Comparison of ENCODE assay signal across 17 cellular contexts in genomic region chr16:782263-782662, GRCh38. TPM values are rescaled to one million over a fixed set of nuclear protein-coding genes. Genes with fewer than 3 reads are reported as not detected.
A peak's percentile ranks its signal among the peaks of the same experiment; 100 is the strongest.
DNase-seq lines count a peak whose midpoint lies in the region; ATAC-seq, FAIRE-seq and TF ChIP-seq lines count a peak whose summit lies in the region.
"Had no signal": no experiment of that assay in that cellular context is flagged by ENCODE, and none has a peak within 500 bp of the region (broad histone marks: within the 10 kb centered on the region; RNA-seq: fewer than 3 reads in every experiment).

No MANE protein-coding gene starts in this region.

- H3K27me3 ChIP-seq in HepG2 (ENCODE audit: control insufficient read depth in 1 of 2, insufficient read depth in 2 of 2, low read length in 2 of 2), result peaks cover 13 to 55% of the 10 kb centered on the region in 2 experiments
- no peaks in the 10 kb centered on the region for H3K27me3 ChIP-seq in right lobe of liver
- peaks cover 20% of the 10 kb centered on the region; the same call in 1 of the 2 replicates for H3K27me3 ChIP-seq in SJCRH30
- H3K27me3 ChIP-seq: BE2C had no signal

- no peaks in the 10 kb centered on the region for H3K79me2 ChIP-seq in HepG2 (ENCODE audit: insufficient read depth, low read length)

- TF ChIP-seq POLR2A in HepG2 (IDR thresholded peaks at IDR 0.05; ENCODE audit: insufficient read depth in 1 of 2, low read depth in 2 of 2, low read length in 2 of 2) (no peak), right lobe of liver (IDR thresholded peaks at IDR 0.05) (no peak)

- intact Hi-C loops in HepG2 (cut with micrococcal nuclease; ENCODE audit: unreplicated experiment) (no loop called here), right lobe of liver (cut with DNase I) (loop anchor here in 1 of 2 donors (5.0 kb wide), 1 partner anchor 75 kb away; the partner anchor contains the start of gene FBXL16)

- H3K9me3 ChIP-seq in HepG2 (ENCODE audit: low read length), result no peaks in the 10 kb centered on the region
- H3K9me3 ChIP-seq in right lobe of liver, result no peaks in the 10 kb centered on the region
- no peaks in the 10 kb centered on the region for H3K9me3 ChIP-seq in SJCRH30 (replicated peaks)
- H3K9me3 ChIP-seq: A549, BE2C, Caco-2 had no signal

- POLR2A ChIA-PET in HepG2 (lab: Yijun Ruan, JAX), result no interaction called here

- no peak for TF ChIP-seq RAD21 in HepG2 (CRISPR knock-in tag; IDR thresholded peaks at IDR 0.05)

- H3K9ac ChIP-seq in HepG2 (ENCODE audit: insufficient read depth, low read depth, low read length), result no peak overlapping the region

- no peak overlapping the region for H3K4me3 ChIP-seq in HepG2 (replicated peaks in 1 of 3; ENCODE audit: insufficient read depth in 1 of 3, low read depth in 2 of 3, low read length in 3 of 3)
- H3K4me3 ChIP-seq in right lobe of liver, result no peak overlapping the region
- H3K4me3 ChIP-seq in SJCRH30, result no peak overlapping the region
- H3K4me3 ChIP-seq: A549 had no signal

- TF ChIP-seq EP300 in HepG2 (IDR thresholded peaks at IDR 0.05; ENCODE audit: low read depth in 2 of 2, low read length in 2 of 2) (no peak), HepG2 (CRISPR knock-in tag; IDR thresholded peaks at IDR 0.05; ENCODE audit: borderline replicate concordance) (no peak)

- FAIRE-seq in HepG2 (lab: Jason Lieb, UNC), result no peak
- FAIRE-seq: A549, H1, HTR-8/SVneo had no signal

- no peak overlapping the region for H3K4me2 ChIP-seq in HepG2 (ENCODE audit: low read depth, low read length)
- H3K4me2 ChIP-seq: A549 had no signal

- in situ Hi-C loops in HepG2 (cut with HindIII; ENCODE audit: extremely low pct_ligation_motif_present, low pct_unique_long_range_greater_than_20kb), result no loop called here

- H3K27ac ChIP-seq in HepG2 (ENCODE audit: extremely low read length, insufficient read depth, low read length) (no peak overlapping the region), right lobe of liver (no peak overlapping the region), SJCRH30 (no peak overlapping the region)
- H3K27ac ChIP-seq: A549 had no signal

- no peak overlapping the region for H2AFZ ChIP-seq in HepG2 (ENCODE audit: low read length)

- H3K4me1 ChIP-seq in HepG2 (ENCODE audit: insufficient read depth, low read length), result peaks cover 4% of the 10 kb centered on the region; the same call in 1 of the 2 replicates
- peaks cover 0 to 3% (median 0%) of the 10 kb centered on the region in 4 donors for H3K4me1 ChIP-seq in right lobe of liver
- H3K4me1 ChIP-seq in SJCRH30, result peaks cover 16% of the 10 kb centered on the region

- WGBS in HepG2 (ENCODE audit: low lambda C conversion rate), result 0% methylated on average over 1 of the region's 6 CpGs
- no CpG with 5 or more reads among the region's 6 CpGs for WGBS in right lobe of liver (ENCODE audit: insufficient coverage, low coverage, low lambda C conversion rate, missing lambda C conversion rate)

- CTCF ChIA-PET in HepG2 (lab: Yijun Ruan, JAX; ENCODE audit: low intra/inter-chr PET ratio, low total read pairs), result no interaction called here

- no peak for TF ChIP-seq CTCF in HepG2 (CRISPR knock-in tag; IDR thresholded peaks at IDR 0.05)
- no peak for TF ChIP-seq CTCF in right lobe of liver (IDR thresholded peaks at IDR 0.05)

- no peaks in the 10 kb centered on the region for H4K20me1 ChIP-seq in HepG2 (ENCODE audit: insufficient read depth, low read length)

- DNase-seq in HepG2 (ENCODE audit: low spot score) (no peak), right lobe of liver (no peak), LHCN-M2 (ENCODE audit: low read depth) (peak; percentile 20), SJCRH30 (peak; percentile 77 to 84), activated T-cell treated with anti-CD3 and anti-CD28 coated beads for 4 hours (no peak), NCI-H1105 (lab: John Stamatoyannopoulos, UW) (no peak)
- no peak for DNase-seq in stimulated activated naive CD4-positive, alpha-beta T cell (lab: John Stamatoyannopoulos, UW)
- DNase-seq: Caco-2; CD8-positive, alpha-beta memory T cell; HCEC 1CT; HFFc6 had no signal

- H3K36me3 ChIP-seq in HepG2 (replicated peaks in 1 of 2; ENCODE audit: control insufficient read depth in 1 of 2, insufficient read depth in 2 of 2, low read length in 2 of 2) (0 out of 5 replicates have a peak, but pooled peaks cover 0 to 6% of the 10 kb centered on the region in 2 experiments), right lobe of liver (no peaks in the 10 kb centered on the region), SJCRH30 (no peaks in the 10 kb centered on the region; the same call in 1 of the 2 replicates)

- BruUV-seq in HepG2 (replicated peaks; lab: Mats Ljungman, UMichigan), result no TSS peak

- ATAC-seq in HepG2 (peak; percentile 7; the same call in 2 of the 3 replicates), right lobe of liver (no peak)

RNA-seq across cellular contexts. Expression of gene RPUSD1, which starts 5.9 kb away (rescaled TPM):
- 22.4 and 26.2 TPM in 2 replicates for total RNA-seq in HepG2 (2016; rRNA removed; fragmentation: Illumina TruSeq; extraction: Trizol)
- total RNA-seq in HepG2 (2016; cell fraction: cytosol; rRNA removed; fragmentation: Illumina TruSeq; extraction: Trizol; ENCODE audit: low read depth), result 18.7 and 21.8 TPM in 2 replicates
- total RNA-seq in HepG2 (2016; cell fraction: insoluble cytoplasmic fraction; rRNA removed; fragmentation: Illumina TruSeq; extraction: Trizol), result 20.2 and 24.6 TPM in 2 replicates
- 34.6 and 36.7 TPM in 2 replicates for total RNA-seq in HepG2 (2016; cell fraction: membrane; rRNA removed; fragmentation: Illumina TruSeq; extraction: Trizol)
- 13.4 and 16.9 TPM in 2 replicates for total RNA-seq in HepG2 (2016; cell fraction: nucleus; rRNA removed; fragmentation: Illumina TruSeq; extraction: Trizol)
- polyA plus RNA-seq in HepG2 (2011; rRNA removed), result 13.1 and 15.9 TPM in 2 replicates
- 11.8 and 20.0 TPM in 2 replicates for polyA plus RNA-seq in HepG2 (2011; cell fraction: cytosol; rRNA removed)
- polyA plus RNA-seq in HepG2 (2011; cell fraction: nucleus; rRNA removed), result 47.0 and 47.2 TPM in 2 replicates
- polyA plus RNA-seq in HepG2 (2012), result 6.9 and 11.4 TPM in 2 replicates
- 23.0 and 24.2 TPM in 2 replicates for polyA plus RNA-seq in HepG2 (2016; cell fraction: cytosol; fragmentation: Illumina TruSeq; extraction: Trizol; ENCODE audit: low read depth)
- polyA plus RNA-seq in HepG2 (2016; cell fraction: insoluble cytoplasmic fraction; fragmentation: Illumina TruSeq; extraction: Trizol; ENCODE audit: low read depth), result 22.5 and 24.4 TPM in 2 replicates
- 32.9 and 33.9 TPM in 2 replicates for polyA plus RNA-seq in HepG2 (2016; cell fraction: membrane; fragmentation: Illumina TruSeq; extraction: Trizol; ENCODE audit: low read depth)
- polyA plus RNA-seq in HepG2 (2016; cell fraction: nucleus; fragmentation: Illumina TruSeq; extraction: Trizol; ENCODE audit: insufficient read depth, low read depth), result 29.7 and 35.5 TPM in 2 replicates
- polyA minus RNA-seq in HepG2 (2011; rRNA and poly(A)+ RNA removed; ENCODE audit: low replicate concordance), result 20.0 and 21.5 TPM in 2 replicates
- 9.3 and 9.6 TPM in 2 replicates for polyA minus RNA-seq in HepG2 (2011; cell fraction: cytosol; rRNA and poly(A)+ RNA removed)
- polyA minus RNA-seq in HepG2 (2011; cell fraction: nucleus; rRNA and poly(A)+ RNA removed), result 8.9 and 13.2 TPM in 2 replicates
- 10 to 100 TPM in 2 of 6 experiments, 1 to 10 TPM in 4; 5.1 to 16.2 (median 6.6) TPM for total RNA-seq in right lobe of liver
- total RNA-seq in LHCN-M2 (2014; rRNA removed), result 46.0 and 56.6 TPM in 2 replicates
- 23.2 TPM for polyA plus RNA-seq in LHCN-M2 (2012)
- total RNA-seq in SJCRH30 (2014; rRNA removed; shearing (Covaris generic)), result 35.5 and 38.7 TPM in 2 replicates

RNA-seq across cellular contexts. Expression of gene CHTF18, which starts 6.2 kb away (rescaled TPM):
- total RNA-seq in HepG2 (2016; rRNA removed; fragmentation: Illumina TruSeq; extraction: Trizol) (8.8 and 22.9 TPM in 2 replicates), right lobe of liver (1 to 10 TPM; 2.9 to 7.8 (median 4.6) TPM), LHCN-M2 (2014; rRNA removed) (39.2 and 51.2 TPM in 2 replicates)
- total RNA-seq in HepG2 (2016; cell fraction: cytosol; rRNA removed; fragmentation: Illumina TruSeq; extraction: Trizol; ENCODE audit: low read depth), result 14.2 and 15.9 TPM in 2 replicates
- 7.3 and 24.5 TPM in 2 replicates for total RNA-seq in HepG2 (2016; cell fraction: insoluble cytoplasmic fraction; rRNA removed; fragmentation: Illumina TruSeq; extraction: Trizol)
- 5.5 and 6.8 TPM in 2 replicates for total RNA-seq in HepG2 (2016; cell fraction: membrane; rRNA removed; fragmentation: Illumina TruSeq; extraction: Trizol)
- 26.2 and 31.2 TPM in 2 replicates for total RNA-seq in HepG2 (2016; cell fraction: nucleus; rRNA removed; fragmentation: Illumina TruSeq; extraction: Trizol)
- polyA plus RNA-seq in HepG2 (2011; rRNA removed), result 7.3 and 8.6 TPM in 2 replicates
- polyA plus RNA-seq in HepG2 (2011; cell fraction: cytosol; rRNA removed), result 2.5 and 6.5 TPM in 2 replicates
- 145 and 298 TPM in 2 replicates for polyA plus RNA-seq in HepG2 (2011; cell fraction: nucleus; rRNA removed)
- polyA plus RNA-seq in HepG2 (2012), result 6.6 and 11.8 TPM in 2 replicates
- polyA plus RNA-seq in HepG2 (2016; cell fraction: cytosol; fragmentation: Illumina TruSeq; extraction: Trizol; ENCODE audit: low read depth), result 2.3 and 2.5 TPM in 2 replicates
- 6.8 and 7.7 TPM in 2 replicates for polyA plus RNA-seq in HepG2 (2016; cell fraction: insoluble cytoplasmic fraction; fragmentation: Illumina TruSeq; extraction: Trizol; ENCODE audit: low read depth)
- 3.5 and 4.5 TPM in 2 replicates for polyA plus RNA-seq in HepG2 (2016; cell fraction: membrane; fragmentation: Illumina TruSeq; extraction: Trizol; ENCODE audit: low read depth)
- polyA plus RNA-seq in HepG2 (2016; cell fraction: nucleus; fragmentation: Illumina TruSeq; extraction: Trizol; ENCODE audit: insufficient read depth, low read depth), result 103 and 115 TPM in 2 replicates
- 8.2 and 13.0 TPM in 2 replicates for polyA minus RNA-seq in HepG2 (2011; rRNA and poly(A)+ RNA removed; ENCODE audit: low replicate concordance)
- 2.4 and 3.9 TPM in 2 replicates for polyA minus RNA-seq in HepG2 (2011; cell fraction: cytosol; rRNA and poly(A)+ RNA removed)
- polyA minus RNA-seq in HepG2 (2011; cell fraction: nucleus; rRNA and poly(A)+ RNA removed), result 7.5 and 12.4 TPM in 2 replicates
- polyA plus RNA-seq in LHCN-M2 (2012), result 15.1 TPM
- total RNA-seq in SJCRH30 (2014; rRNA removed; shearing (Covaris generic)), result 34.5 and 46.0 TPM in 2 replicates

RNA-seq across cellular contexts. Expression of gene GNG13, which starts 18.3 kb away (rescaled TPM):
- total RNA-seq in HepG2 (2016; rRNA removed; fragmentation: Illumina TruSeq; extraction: Trizol), result not detected in 2 replicates
- total RNA-seq in HepG2 (2016; cell fraction: cytosol; rRNA removed; fragmentation: Illumina TruSeq; extraction: Trizol; ENCODE audit: low read depth), result not detected in 2 replicates
- not detected in 2 replicates for total RNA-seq in HepG2 (2016; cell fraction: insoluble cytoplasmic fraction; rRNA removed; fragmentation: Illumina TruSeq; extraction: Trizol)
- total RNA-seq in HepG2 (2016; cell fraction: membrane; rRNA removed; fragmentation: Illumina TruSeq; extraction: Trizol), result not detected in 2 replicates
- not detected in 2 replicates for total RNA-seq in HepG2 (2016; cell fraction: nucleus; rRNA removed; fragmentation: Illumina TruSeq; extraction: Trizol)
- polyA plus RNA-seq in HepG2 (2011; rRNA removed), result not detected in 2 replicates
- not detected in 2 replicates for polyA plus RNA-seq in HepG2 (2011; cell fraction: cytosol; rRNA removed)
- polyA plus RNA-seq in HepG2 (2011; cell fraction: nucleus; rRNA removed), result not detected in 2 replicates
- polyA plus RNA-seq in HepG2 (2012), result not detected in 2 replicates
- polyA plus RNA-seq in HepG2 (2016; cell fraction: cytosol; fragmentation: Illumina TruSeq; extraction: Trizol; ENCODE audit: low read depth), result not detected in 2 replicates
- not detected in 2 replicates for polyA plus RNA-seq in HepG2 (2016; cell fraction: insoluble cytoplasmic fraction; fragmentation: Illumina TruSeq; extraction: Trizol; ENCODE audit: low read depth)
- polyA plus RNA-seq in HepG2 (2016; cell fraction: membrane; fragmentation: Illumina TruSeq; extraction: Trizol; ENCODE audit: low read depth), result not detected in 2 replicates
- polyA plus RNA-seq in HepG2 (2016; cell fraction: nucleus; fragmentation: Illumina TruSeq; extraction: Trizol; ENCODE audit: insufficient read depth, low read depth), result not detected in 2 replicates
- not detected in 2 replicates for polyA minus RNA-seq in HepG2 (2011; rRNA and poly(A)+ RNA removed; ENCODE audit: low replicate concordance)
- not detected in 2 replicates for polyA minus RNA-seq in HepG2 (2011; cell fraction: cytosol; rRNA and poly(A)+ RNA removed)
- not detected in 2 replicates for polyA minus RNA-seq in HepG2 (2011; cell fraction: nucleus; rRNA and poly(A)+ RNA removed)
- not detected for total RNA-seq in right lobe of liver
- total RNA-seq in LHCN-M2 (2014; rRNA removed), result not detected in 2 replicates
- polyA plus RNA-seq in LHCN-M2 (2012), result 0.07 TPM
- total RNA-seq in SJCRH30 (2014; rRNA removed; shearing (Covaris generic)), result not detected in 2 replicates
- total RNA-seq: Caco-2; CD8-positive, alpha-beta memory T cell; Daoy; H1; HFFc6 had no signal
- polyA plus RNA-seq: AG04450; CD8-positive, alpha-beta memory T cell; H1 had no signal

RNA-seq across cellular contexts. Expression of gene MSLN, which starts 21.7 kb away (rescaled TPM):
- total RNA-seq in HepG2 (2016; rRNA removed; fragmentation: Illumina TruSeq; extraction: Trizol) (0.72 and 2.0 TPM in 2 replicates), right lobe of liver (under 1 TPM in 1 of 6 experiments, not detected in 5; 0.25 TPM), LHCN-M2 (2014; rRNA removed) (not detected in 2 replicates)
- total RNA-seq in HepG2 (2016; cell fraction: cytosol; rRNA removed; fragmentation: Illumina TruSeq; extraction: Trizol; ENCODE audit: low read depth), result 0.30 TPM in 1 of 2 replicates, not detected in the other
- total RNA-seq in HepG2 (2016; cell fraction: insoluble cytoplasmic fraction; rRNA removed; fragmentation: Illumina TruSeq; extraction: Trizol), result 1.2 and 2.1 TPM in 2 replicates
- 0.31 and 0.38 TPM in 2 replicates for total RNA-seq in HepG2 (2016; cell fraction: membrane; rRNA removed; fragmentation: Illumina TruSeq; extraction: Trizol)
- 1.1 and 2.5 TPM in 2 replicates for total RNA-seq in HepG2 (2016; cell fraction: nucleus; rRNA removed; fragmentation: Illumina TruSeq; extraction: Trizol)
- 2.3 and 3.0 TPM in 2 replicates for polyA plus RNA-seq in HepG2 (2011; rRNA removed)
- 1.1 and 1.5 TPM in 2 replicates for polyA plus RNA-seq in HepG2 (2011; cell fraction: cytosol; rRNA removed)
- polyA plus RNA-seq in HepG2 (2011; cell fraction: nucleus; rRNA removed), result 3.7 and 5.0 TPM in 2 replicates
- 3.0 and 3.9 TPM in 2 replicates for polyA plus RNA-seq in HepG2 (2012)
- polyA plus RNA-seq in HepG2 (2016; cell fraction: cytosol; fragmentation: Illumina TruSeq; extraction: Trizol; ENCODE audit: low read depth), result 0.34 and 0.49 TPM in 2 replicates
- polyA plus RNA-seq in HepG2 (2016; cell fraction: insoluble cytoplasmic fraction; fragmentation: Illumina TruSeq; extraction: Trizol; ENCODE audit: low read depth), result 0.61 and 0.67 TPM in 2 replicates
- 0.44 and 0.46 TPM in 2 replicates for polyA plus RNA-seq in HepG2 (2016; cell fraction: membrane; fragmentation: Illumina TruSeq; extraction: Trizol; ENCODE audit: low read depth)
- 3.3 and 3.5 TPM in 2 replicates for polyA plus RNA-seq in HepG2 (2016; cell fraction: nucleus; fragmentation: Illumina TruSeq; extraction: Trizol; ENCODE audit: insufficient read depth, low read depth)
- polyA minus RNA-seq in HepG2 (2011; rRNA and poly(A)+ RNA removed; ENCODE audit: low replicate concordance), result 1.2 and 15.6 TPM in 2 replicates
- polyA minus RNA-seq in HepG2 (2011; cell fraction: cytosol; rRNA and poly(A)+ RNA removed), result 0.79 and 1.8 TPM in 2 replicates
- 0.87 and 1.0 TPM in 2 replicates for polyA minus RNA-seq in HepG2 (2011; cell fraction: nucleus; rRNA and poly(A)+ RNA removed)
- 0.18 TPM for polyA plus RNA-seq in LHCN-M2 (2012)
- total RNA-seq in SJCRH30 (2014; rRNA removed; shearing (Covaris generic)), result not detected in 2 replicates
- total RNA-seq: CD8-positive, alpha-beta memory T cell; Daoy had no signal
- polyA plus RNA-seq: CD8-positive, alpha-beta memory T cell had no signal

RNA-seq across cellular contexts. Expression of gene CIAO3, which starts 41.5 kb away (rescaled TPM):
- total RNA-seq in HepG2 (2016; rRNA removed; fragmentation: Illumina TruSeq; extraction: Trizol) (16.9 and 21.7 TPM in 2 replicates), right lobe of liver (10 to 100 TPM; 11.9 to 26.1 (median 17.3) TPM), LHCN-M2 (2014; rRNA removed) (29.0 and 31.9 TPM in 2 replicates)
- 7.0 and 7.4 TPM in 2 replicates for total RNA-seq in HepG2 (2016; cell fraction: cytosol; rRNA removed; fragmentation: Illumina TruSeq; extraction: Trizol; ENCODE audit: low read depth)
- total RNA-seq in HepG2 (2016; cell fraction: insoluble cytoplasmic fraction; rRNA removed; fragmentation: Illumina TruSeq; extraction: Trizol), result 15.6 and 20.7 TPM in 2 replicates
- total RNA-seq in HepG2 (2016; cell fraction: membrane; rRNA removed; fragmentation: Illumina TruSeq; extraction: Trizol), result 5.7 and 7.5 TPM in 2 replicates
- total RNA-seq in HepG2 (2016; cell fraction: nucleus; rRNA removed; fragmentation: Illumina TruSeq; extraction: Trizol), result 14.7 and 17.4 TPM in 2 replicates
- polyA plus RNA-seq in HepG2 (2011; rRNA removed), result 25.0 and 25.2 TPM in 2 replicates
- 10.2 and 14.3 TPM in 2 replicates for polyA plus RNA-seq in HepG2 (2011; cell fraction: cytosol; rRNA removed)
- 96.0 and 123 TPM in 2 replicates for polyA plus RNA-seq in HepG2 (2011; cell fraction: nucleus; rRNA removed)
- 12.1 and 17.0 TPM in 2 replicates for polyA plus RNA-seq in HepG2 (2012)
- polyA plus RNA-seq in HepG2 (2016; cell fraction: cytosol; fragmentation: Illumina TruSeq; extraction: Trizol; ENCODE audit: low read depth), result 1.3 and 1.4 TPM in 2 replicates
- polyA plus RNA-seq in HepG2 (2016; cell fraction: insoluble cytoplasmic fraction; fragmentation: Illumina TruSeq; extraction: Trizol; ENCODE audit: low read depth), result 14.0 TPM in 2 replicates
- polyA plus RNA-seq in HepG2 (2016; cell fraction: membrane; fragmentation: Illumina TruSeq; extraction: Trizol; ENCODE audit: low read depth), result 3.2 and 3.5 TPM in 2 replicates
- polyA plus RNA-seq in HepG2 (2016; cell fraction: nucleus; fragmentation: Illumina TruSeq; extraction: Trizol; ENCODE audit: insufficient read depth, low read depth), result 31.2 and 33.5 TPM in 2 replicates
- 29.7 and 30.3 TPM in 2 replicates for polyA minus RNA-seq in HepG2 (2011; rRNA and poly(A)+ RNA removed; ENCODE audit: low replicate concordance)
- polyA minus RNA-seq in HepG2 (2011; cell fraction: cytosol; rRNA and poly(A)+ RNA removed), result 6.2 and 6.9 TPM in 2 replicates
- 44.2 and 47.5 TPM in 2 replicates for polyA minus RNA-seq in HepG2 (2011; cell fraction: nucleus; rRNA and poly(A)+ RNA removed)
- 20.1 TPM for polyA plus RNA-seq in LHCN-M2 (2012)
- 30.2 and 31.5 TPM in 2 replicates for total RNA-seq in SJCRH30 (2014; rRNA removed; shearing (Covaris generic))

Comparison
In these comparisons a context has a peak if more than half of its experiments do, and no peak if none do; other contexts are left out.
1. DNase-seq: peak in LHCN-M2 (single experiment) and SJCRH30 (2 of 2); none in HepG2 (single experiment), right lobe of liver (0 of 3), activated T-cell treated with anti-CD3 and anti-CD28 coated beads for 4 hours (single experiment), stimulated activated naive CD4-positive, alpha-beta T cell (0 of 6) and NCI-H1105 (single experiment).